Comparison of ENCODE assay signal across 8 cellular contexts in the genomic region with DNA sequence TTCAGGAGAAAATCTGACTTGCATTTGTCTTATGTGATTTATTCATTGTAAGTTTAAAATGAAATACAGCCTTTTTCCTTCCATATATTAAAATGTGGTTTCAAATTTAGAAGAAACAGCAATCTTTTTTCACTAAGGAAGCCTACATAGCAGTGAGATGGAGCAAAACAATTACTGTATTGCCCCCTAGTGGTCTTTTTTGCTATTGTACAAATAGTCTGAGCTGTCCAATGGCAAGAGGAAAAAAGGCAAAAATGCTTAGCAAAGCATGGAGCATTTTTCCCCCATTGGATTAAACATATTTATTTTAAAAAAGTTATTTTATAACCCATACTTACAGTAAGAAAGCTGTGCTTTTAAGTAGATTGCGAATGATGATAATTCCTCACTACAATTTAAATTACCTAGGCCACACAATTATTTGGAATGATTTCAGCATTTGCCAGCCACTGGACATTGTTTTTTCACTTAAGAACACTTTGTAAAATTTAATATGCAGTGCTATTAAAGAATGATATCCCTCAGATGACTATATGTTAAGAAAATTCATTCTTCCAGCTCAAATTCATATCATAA.
DNase-seq lines count a peak whose midpoint lies in the region; ATAC-seq and TF ChIP-seq lines count a peak whose summit lies in the region.

No MANE protein-coding gene starts in this region.

- H3K9me3 ChIP-seq in sigmoid colon, result no peaks in the 10 kb centered on the region

- H3K36me3 ChIP-seq in sigmoid colon, result no peaks in the 10 kb centered on the region

- H3K9me3 Mint-ChIP-seq in activated B cell treated with CpG ODN at 0.5 μM for 24 hours, result no peaks in the 10 kb centered on the region

- H3K27ac ChIP-seq in sigmoid colon, result no peak overlapping the region

- DNase-seq in D341Med (ENCODE audit: low spot score), result peak; percentile 41
- DNase-seq in NCI-H2107 (lab: John Stamatoyannopoulos, UW), result peak; percentile 44
- DNase-seq in activated B cell treated with CpG ODN at 0.5 μM for 24 hours, result no peak
- DNase-seq in Right ventricle myocardium superior, result no peak
- no peak for DNase-seq in sigmoid colon
- no peak for DNase-seq in activated CD4-positive, alpha-beta T cell treated with anti-CD3 and anti-CD28 coated beads, Interleukin-2, amount 50 U/mL, for 4 hours

- CTCF ChIA-PET in activated B cell treated with CpG ODN at 0.5 μM for 24 hours (lab: Charles Lee), result interaction anchor here (0.7 to 3.8 kb wide), 17 partner anchors 8 to 440 kb away, joined by 3 to 31 read pairs (median 4); a partner anchor contains a TSS

- H3K4me3 ChIP-seq in sigmoid colon, result no peak overlapping the region

- TF ChIP-seq POLR2A in sigmoid colon (IDR thresholded peaks at IDR 0.05), result no peak

- ATAC-seq in GM19035 (IDR thresholded peaks at IDR 0.05; ENCODE audit: unreplicated experiment) (peak; percentile 93), HG03095 (IDR thresholded peaks at IDR 0.05; ENCODE audit: unreplicated experiment) (peak; percentile 91), activated B cell treated with CpG ODN at 0.5 μM for 24 hours (ENCODE audit: low read depth) (peak; percentile 77), Right ventricle myocardium superior (ENCODE audit: poor library complexity) (peak; percentile 85)

- intact Hi-C loops in activated B cell treated with CpG ODN at 0.5 μM for 24 hours (cut with micrococcal nuclease) (loop anchor here (1.0 to 5.0 kb wide), 4 partner anchors 121 to 889 kb away; no protein-coding TSS in a partner anchor), Right ventricle myocardium superior (cut with DNase I) (no loop called here), sigmoid colon (cut with DNase I) (loop anchor here (1.0 to 2.0 kb wide), 2 partner anchors 121 to 302 kb away; no protein-coding TSS in a partner anchor)

- TF ChIP-seq CTCF in activated B cell treated with CpG ODN at 0.5 μM for 24 hours (IDR thresholded peaks at IDR 0.05) (peak; percentile 83), sigmoid colon (IDR thresholded peaks at IDR 0.05) (peak; percentile 63 to 81 (median 70))

- no peaks in the 10 kb centered on the region for H3K4me1 Mint-ChIP-seq in activated B cell treated with CpG ODN at 0.5 μM for 24 hours

- no peak overlapping the region for H3K27ac Mint-ChIP-seq in activated B cell treated with CpG ODN at 0.5 μM for 24 hours

- H3K36me3 Mint-ChIP-seq in activated B cell treated with CpG ODN at 0.5 μM for 24 hours (ENCODE audit: low read depth), result peaks cover 4% of the 10 kb centered on the region

- peaks cover 0 to 9% (median 0%) of the 10 kb centered on the region in 4 donors for H3K4me1 ChIP-seq in sigmoid colon

- POLR2A ChIA-PET in activated B cell treated with CpG ODN at 0.5 μM for 24 hours (lab: Charles Lee), result interaction anchor here (0.8 kb wide), 1 partner anchor 230 kb away, joined by 3 read pairs; no protein-coding TSS in a partner anchor

- H3K27me3 Mint-ChIP-seq in activated B cell treated with CpG ODN at 0.5 μM for 24 hours, result no peaks in the 10 kb centered on the region

- H3K4me3 Mint-ChIP-seq in activated B cell treated with CpG ODN at 0.5 μM for 24 hours, result no peak overlapping the region

- no peak for TF ChIP-seq EP300 in sigmoid colon (IDR thresholded peaks at IDR 0.05)

- 33 to 42% methylated on average over 1 of the region's 1 CpG for WGBS in sigmoid colon, 2 donors

- H3K27me3 ChIP-seq in sigmoid colon, result no peaks in the 10 kb centered on the region

Comparison
In these comparisons a context has a peak if more than half of its experiments do, and no peak if none do; other contexts are left out.
1. DNase-seq: peak in D341Med (single experiment) and NCI-H2107 (single experiment); none in activated B cell treated with CpG ODN at 0.5 μM for 24 hours (single experiment), Right ventricle myocardium superior (single experiment), sigmoid colon (single experiment) and activated CD4-positive, alpha-beta T cell treated with anti-CD3 and anti-CD28 coated beads, Interleukin-2, amount 50 U/mL, for 4 hours (0 of 2).
2. Peak in every context shown above with its lines, with median percentiles within 50 percentile points of each other: ATAC-seq.